In genomic region chr1:235021321-235021720, GRCh38 we compare ENCODE assay signal across 19 cellular contexts.
DNase-seq lines count a peak whose midpoint lies in the region; ATAC-seq and TF ChIP-seq lines count a peak whose summit lies in the region.
"Had no signal": no experiment of that assay in that cellular context is flagged by ENCODE, and none has a peak within 500 bp of the region (broad histone marks: within the 10 kb centered on the region; RNA-seq: fewer than 3 reads in every experiment).

No MANE protein-coding gene starts in this region.

- ATAC-seq in left cardiac atrium (no peak), HG03196 (IDR thresholded peaks at IDR 0.05; ENCODE audit: unreplicated experiment) (no peak)

- H3K4me1 Mint-ChIP-seq in progenitor cell of endocrine pancreas (ENCODE audit: low read depth), result peaks cover 24% of the 10 kb centered on the region

- H3K36me3 Mint-ChIP-seq in progenitor cell of endocrine pancreas (ENCODE audit: insufficient read depth), result no peaks in the 10 kb centered on the region
- H3K36me3 Mint-ChIP-seq: CD4-positive, CD25-positive, alpha-beta regulatory T cell; IgD-negative memory B cell had no signal

- H3K27ac Mint-ChIP-seq in progenitor cell of endocrine pancreas, result peak overlapping the region; percentile 56
- H3K27ac Mint-ChIP-seq: IgD-negative memory B cell had no signal

- no peaks in the 10 kb centered on the region for H3K27me3 Mint-ChIP-seq in progenitor cell of endocrine pancreas
- H3K27me3 Mint-ChIP-seq: CD4-positive, CD25-positive, alpha-beta regulatory T cell; IgD-negative memory B cell had no signal

- intact Hi-C loops in cardiac septum (cut with DNase I), result no loop called here
- intact Hi-C loops in left cardiac atrium (cut with DNase I), result no loop called here

- TF ChIP-seq CTCF in progenitor cell of endocrine pancreas (IDR thresholded peaks at IDR 0.05; ENCODE audit: unreplicated experiment), result no peak

- DNase-seq in cardiac septum (ENCODE audit: low spot score), result peak; percentile 60
- no peak for DNase-seq in left cardiac atrium
- DNase-seq in mesenteric fat pad (ENCODE audit: low spot score), result peak; percentile 65
- DNase-seq in progenitor cell of endocrine pancreas (ENCODE audit: low spot score, unreplicated experiment), result no peak
- DNase-seq in kidney tubule cell (ENCODE audit: low spot score), result no peak
- DNase-seq in stimulated activated CD4-positive, alpha-beta T cell treated with anti-CD3 and anti-CD28 coated beads, Interleukin-2, amount 100 ng/mL, for 24 hours, result no peak
- DNase-seq: BE2C; CD4-positive, CD25-positive, alpha-beta regulatory T cell; DMS79; NCI-H1105 treated with DMSO at 0.1 percent for 48 hours; NCI-H2081; NCI-H2171; NCI-H345; NCI-H524 treated with DMSO at 0.1 percent for 48 hours; NCI-H82; OCI-M1; Right ventricle myocardium superior had no signal

- H3K4me3 Mint-ChIP-seq in progenitor cell of endocrine pancreas (ENCODE audit: low read depth), result no peak overlapping the region
- H3K4me3 Mint-ChIP-seq: CD4-positive, CD25-positive, alpha-beta regulatory T cell; IgD-negative memory B cell had no signal

- H3K9me3 Mint-ChIP-seq in progenitor cell of endocrine pancreas (ENCODE audit: low read depth), result no peaks in the 10 kb centered on the region
- H3K9me3 Mint-ChIP-seq: IgD-negative memory B cell had no signal

Comparison
In these comparisons a context has a peak if more than half of its experiments do, and no peak if none do; other contexts are left out.
1. DNase-seq: peak in cardiac septum (single experiment) and mesenteric fat pad (single experiment); none in left cardiac atrium (single experiment), progenitor cell of endocrine pancreas (single experiment), kidney tubule cell (single experiment) and stimulated activated CD4-positive, alpha-beta T cell treated with anti-CD3 and anti-CD28 coated beads, Interleukin-2, amount 100 ng/mL, for 24 hours (0 of 2).